Comparison of ENCODE assay signal across 8 cellular contexts in genomic region chr5:139863855-139864558, GRCh38.
A peak's percentile ranks its signal among the peaks of the same experiment; 100 is the strongest.
DNase-seq lines count a peak whose midpoint lies in the region; ATAC-seq and TF ChIP-seq lines count a peak whose summit lies in the region.

No MANE protein-coding gene starts in this region.

- no peaks in the 10 kb centered on the region for H3K36me3 Mint-ChIP-seq in activated T-cell treated with anti-CD3 and anti-CD28 coated beads, Interleukin-2, amount 50 U/mL, for 4 hours (ENCODE audit: insufficient read depth)
- H3K36me3 Mint-ChIP-seq in nephron (ENCODE audit: low read depth): no peaks in the 10 kb centered on the region

- H3K27me3 ChIP-seq in DOHH2 (ENCODE audit: control insufficient read depth, low read length): peaks cover 26% of the 10 kb centered on the region
- no peaks in the 10 kb centered on the region for H3K27me3 ChIP-seq in HCT116 (ENCODE audit: insufficient read depth, low read length)
- no peaks in the 10 kb centered on the region for H3K27me3 ChIP-seq in OCI-LY1 (ENCODE audit: insufficient read depth, low read length)
- H3K27me3 ChIP-seq in stomach smooth muscle (ENCODE audit: control insufficient read depth in 1 of 2, insufficient read depth in 2 of 2, low read length in 2 of 2): no peaks in the 10 kb centered on the region

- H3K27ac ChIP-seq in DOHH2 (ENCODE audit: low read depth, low read length): no peak overlapping the region
- no peak overlapping the region for H3K27ac ChIP-seq in HCT116 (ENCODE audit: low read depth, low read length)
- no peak overlapping the region for H3K27ac ChIP-seq in OCI-LY1 (ENCODE audit: low read depth, low read length, poor library complexity, severe bottlenecking)
- peak overlapping the region; percentile 58 for H3K27ac ChIP-seq in stomach smooth muscle (ENCODE audit: low read length)

- H3K9me3 ChIP-seq in DOHH2 (ENCODE audit: control insufficient read depth, insufficient read depth, low read length): no peaks in the 10 kb centered on the region
- no peaks in the 10 kb centered on the region for H3K9me3 ChIP-seq in HCT116 (ENCODE audit: control insufficient read depth in 1 of 2, insufficient read depth in 1 of 2, low read depth in 1 of 2, low read length in 2 of 2)
- H3K9me3 ChIP-seq in OCI-LY1 (ENCODE audit: low read length): no peaks in the 10 kb centered on the region
- no peaks in the 10 kb centered on the region for H3K9me3 ChIP-seq in stomach smooth muscle (ENCODE audit: control insufficient read depth in 2 of 2, low read length in 2 of 2)

- H3F3A ChIP-seq in DOHH2 (ENCODE audit: control insufficient read depth, insufficient read depth) (no peaks in the 10 kb centered on the region), OCI-LY1 (ENCODE audit: insufficient read depth, low read length) (no peaks in the 10 kb centered on the region)

- H3K4me3 ChIP-seq in DOHH2 (ENCODE audit: low read length) (no peak overlapping the region), HCT116 (replicated peaks in 1 of 2; ENCODE audit: low read depth in 1 of 2, low read length in 2 of 2) (no peak overlapping the region), OCI-LY1 (ENCODE audit: low read depth, low read length, poor library complexity, severe bottlenecking) (no peak overlapping the region), stomach smooth muscle (ENCODE audit: low read length in 2 of 2) (no peak overlapping the region)

- no peaks in the 10 kb centered on the region for H3K4me1 Mint-ChIP-seq in activated T-cell treated with anti-CD3 and anti-CD28 coated beads, Interleukin-2, amount 50 U/mL, for 4 hours (ENCODE audit: low read depth)
- H3K4me1 Mint-ChIP-seq in nephron: no peaks in the 10 kb centered on the region

- no peaks in the 10 kb centered on the region for H3K79me2 ChIP-seq in DOHH2 (ENCODE audit: control insufficient read depth, low read length)
- H3K79me2 ChIP-seq in HCT116 (ENCODE audit: insufficient read depth, low read length): no peaks in the 10 kb centered on the region
- H3K79me2 ChIP-seq in OCI-LY1 (ENCODE audit: insufficient read depth, low read length): no peaks in the 10 kb centered on the region

- H4K20me1 ChIP-seq in DOHH2 (ENCODE audit: control insufficient read depth, insufficient read depth, low read depth, low read length): no peaks in the 10 kb centered on the region
- H4K20me1 ChIP-seq in HCT116 (ENCODE audit: insufficient read depth): no peaks in the 10 kb centered on the region
- no peaks in the 10 kb centered on the region for H4K20me1 ChIP-seq in OCI-LY1 (ENCODE audit: insufficient read depth, low read length)

- BruUV-seq in HCT116 (replicated peaks; lab: Mats Ljungman, UMichigan): no TSS peak

- CTCF ChIA-PET in HCT116 (lab: Charles Lee): interaction anchor here (1.6 to 2.4 kb wide), 2 partner anchors 76 to 105 kb away, joined by 6 to 18 read pairs; no protein-coding TSS in a partner anchor

- H2AFZ ChIP-seq in HCT116 (ENCODE audit: low read depth, low read length, poor library complexity, severe bottlenecking) (peak overlapping the region; percentile 22), OCI-LY1 (ENCODE audit: low read length) (no peak overlapping the region)

- no peak overlapping the region for H3K27ac Mint-ChIP-seq in nephron

- H3K4me3 Mint-ChIP-seq in activated T-cell treated with anti-CD3 and anti-CD28 coated beads, Interleukin-2, amount 50 U/mL, for 4 hours: no peak overlapping the region
- H3K4me3 Mint-ChIP-seq in nephron: no peak overlapping the region

- no peak for TF ChIP-seq POLR2A in HCT116 (IDR thresholded peaks at IDR 0.05; ENCODE audit: borderline replicate concordance, extremely low read depth, insufficient read depth, insufficient read length)

- TF ChIP-seq CTCF in DOHH2 (IDR thresholded peaks at IDR 0.05; ENCODE audit: low read depth, low read length, poor library complexity, severe bottlenecking) (peak; percentile 86), HCT116 (IDR thresholded peaks at IDR 0.05 in 2 of 3, conservative IDR thresholded peaks at IDR 0.05 in 1 of 3; ENCODE audit: borderline replicate concordance in 1 of 3, insufficient read depth in 1 of 3, low read depth in 2 of 3, low read length in 2 of 3) (peak; percentile 85 to 90 (median 88)), OCI-LY1 (IDR thresholded peaks at IDR 0.05; ENCODE audit: low read length) (peak; percentile 75), nephron (IDR thresholded peaks at IDR 0.05; ENCODE audit: unreplicated experiment in 3 of 3) (peak; percentile 83 to 90 (median 85))

- H3K9ac ChIP-seq in HCT116 (ENCODE audit: low read length) (no peak overlapping the region), OCI-LY1 (ENCODE audit: low read length) (no peak overlapping the region), stomach smooth muscle (ENCODE audit: low read length in 2 of 2) (peak overlapping the region in 1 of 2 donors; percentile 6)

- DNase-seq in HCT116 (ENCODE audit: low read depth, low spot score) (no peak), fibroblast of gingiva (ENCODE audit: low read depth) (peak; percentile 36), DMS153 (lab: John Stamatoyannopoulos, UW) (no peak)
- DNase-seq in activated T-cell treated with anti-CD3 and anti-CD28 coated beads, Interleukin-2, amount 50 U/mL, for 4 hours: peak; percentile 48

- no peak overlapping the region for H3K4me2 ChIP-seq in DOHH2 (ENCODE audit: low read length)
- H3K4me2 ChIP-seq in HCT116 (ENCODE audit: low read length): no peak overlapping the region
- H3K4me2 ChIP-seq in OCI-LY1 (ENCODE audit: low read length): no peak overlapping the region

- RAD21 ChIA-PET in HCT116 (lab: Charles Lee; ENCODE audit: low non-redundant PET in 1 of 2, low total read pairs in 2 of 2, uncharacterized antibody in 2 of 2, unreplicated experiment in 2 of 2): interaction anchor here (0.6 to 1.3 kb wide), 2 partner anchors 76 to 77 kb away, joined by 3 to 5 read pairs; no protein-coding TSS in a partner anchor

- H3K36me3 ChIP-seq in DOHH2 (ENCODE audit: control insufficient read depth, low read length) (no peaks in the 10 kb centered on the region), HCT116 (ENCODE audit: control insufficient read depth in 1 of 2, insufficient read depth in 2 of 2, low read length in 2 of 2) (no peaks in the 10 kb centered on the region), OCI-LY1 (ENCODE audit: insufficient read depth, low read length) (no peaks in the 10 kb centered on the region), stomach smooth muscle (ENCODE audit: control insufficient read depth in 2 of 2, insufficient read depth in 2 of 2, low read length in 2 of 2) (no peaks in the 10 kb centered on the region)

- no peaks in the 10 kb centered on the region for H3K9me3 Mint-ChIP-seq in activated T-cell treated with anti-CD3 and anti-CD28 coated beads, Interleukin-2, amount 50 U/mL, for 4 hours
- no peaks in the 10 kb centered on the region for H3K9me3 Mint-ChIP-seq in nephron

- H3K4me1 ChIP-seq in DOHH2 (ENCODE audit: control insufficient read depth, low read length) (peaks cover 6% of the 10 kb centered on the region), HCT116 (ENCODE audit: control insufficient read depth in 1 of 2, insufficient read depth in 2 of 2, low read length in 2 of 2) (no peaks in the 10 kb centered on the region; a peak in 1 of 4 replicates), OCI-LY1 (ENCODE audit: insufficient read depth, low read length, severe bottlenecking) (peaks cover 4% of the 10 kb centered on the region), stomach smooth muscle (ENCODE audit: control insufficient read depth, insufficient read depth, low read length) (peaks cover 12% of the 10 kb centered on the region)

- POLR2A ChIA-PET in HCT116 (lab: Charles Lee): no interaction called here

- peak; percentile 85 for TF ChIP-seq RAD21 in HCT116 (IDR thresholded peaks at IDR 0.05; ENCODE audit: low read depth)

- peaks cover 16% of the 10 kb centered on the region for H3K27me3 Mint-ChIP-seq in activated T-cell treated with anti-CD3 and anti-CD28 coated beads, Interleukin-2, amount 50 U/mL, for 4 hours (ENCODE audit: low read depth)
- peaks cover 24% of the 10 kb centered on the region for H3K27me3 Mint-ChIP-seq in nephron (ENCODE audit: low read depth)

- intact Hi-C loops in HCT116 (cut with micrococcal nuclease): loop anchor here (1.0 to 5.0 kb wide), 2 partner anchors 77 to 103 kb away; no protein-coding TSS in a partner anchor

- ATAC-seq in HCT116: peak; percentile 88
- peak; percentile 74 to 79 for ATAC-seq in activated T-cell treated with anti-CD3 and anti-CD28 coated beads, Interleukin-2, amount 50 U/mL, for 4 hours

- no peaks in the 10 kb centered on the region for H3K9me2 ChIP-seq in DOHH2 (replicated peaks; ENCODE audit: control insufficient read depth, low read length)
- no peaks in the 10 kb centered on the region for H3K9me2 ChIP-seq in HCT116 (ENCODE audit: insufficient read depth)
- H3K9me2 ChIP-seq in OCI-LY1 (ENCODE audit: low read depth, low read length): no peaks in the 10 kb centered on the region

TF ChIP-seq in HCT116, 20 proteins besides CTCF, POLR2A, EP300 and RAD21 (continues in another document):
- TF ChIP-seq, protein P1, sequence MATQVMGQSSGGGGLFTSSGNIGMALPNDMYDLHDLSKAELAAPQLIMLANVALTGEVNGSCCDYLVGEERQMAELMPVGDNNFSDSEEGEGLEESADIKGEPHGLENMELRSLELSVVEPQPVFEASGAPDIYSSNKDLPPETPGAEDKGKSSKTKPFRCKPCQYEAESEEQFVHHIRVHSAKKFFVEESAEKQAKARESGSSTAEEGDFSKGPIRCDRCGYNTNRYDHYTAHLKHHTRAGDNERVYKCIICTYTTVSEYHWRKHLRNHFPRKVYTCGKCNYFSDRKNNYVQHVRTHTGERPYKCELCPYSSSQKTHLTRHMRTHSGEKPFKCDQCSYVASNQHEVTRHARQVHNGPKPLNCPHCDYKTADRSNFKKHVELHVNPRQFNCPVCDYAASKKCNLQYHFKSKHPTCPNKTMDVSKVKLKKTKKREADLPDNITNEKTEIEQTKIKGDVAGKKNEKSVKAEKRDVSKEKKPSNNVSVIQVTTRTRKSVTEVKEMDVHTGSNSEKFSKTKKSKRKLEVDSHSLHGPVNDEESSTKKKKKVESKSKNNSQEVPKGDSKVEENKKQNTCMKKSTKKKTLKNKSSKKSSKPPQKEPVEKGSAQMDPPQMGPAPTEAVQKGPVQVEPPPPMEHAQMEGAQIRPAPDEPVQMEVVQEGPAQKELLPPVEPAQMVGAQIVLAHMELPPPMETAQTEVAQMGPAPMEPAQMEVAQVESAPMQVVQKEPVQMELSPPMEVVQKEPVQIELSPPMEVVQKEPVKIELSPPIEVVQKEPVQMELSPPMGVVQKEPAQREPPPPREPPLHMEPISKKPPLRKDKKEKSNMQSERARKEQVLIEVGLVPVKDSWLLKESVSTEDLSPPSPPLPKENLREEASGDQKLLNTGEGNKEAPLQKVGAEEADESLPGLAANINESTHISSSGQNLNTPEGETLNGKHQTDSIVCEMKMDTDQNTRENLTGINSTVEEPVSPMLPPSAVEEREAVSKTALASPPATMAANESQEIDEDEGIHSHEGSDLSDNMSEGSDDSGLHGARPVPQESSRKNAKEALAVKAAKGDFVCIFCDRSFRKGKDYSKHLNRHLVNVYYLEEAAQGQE (IDR thresholded peaks at IDR 0.05; ENCODE audit: low read depth): no peak
- TF ChIP-seq YY1 (IDR thresholded peaks at IDR 0.05; ENCODE audit: extremely low read depth, insufficient replicate concordance, low read depth, low read length): peak; percentile 54
- TF ChIP-seq MAX (IDR thresholded peaks at IDR 0.05): no peak

Comparison
In these comparisons a context has a peak if more than half of its experiments do, and no peak if none do; other contexts are left out.
1. DNase-seq: peak in activated T-cell treated with anti-CD3 and anti-CD28 coated beads, Interleukin-2, amount 50 U/mL, for 4 hours (single experiment) and fibroblast of gingiva (single experiment); none in HCT116 (single experiment) and DMS153 (single experiment).
2. Peak in every context shown above with its lines, with median percentiles within 50 percentile points of each other: CTCF ChIP-seq.